ENCODE assay signal across 31 cellular contexts in the genomic region with DNA sequence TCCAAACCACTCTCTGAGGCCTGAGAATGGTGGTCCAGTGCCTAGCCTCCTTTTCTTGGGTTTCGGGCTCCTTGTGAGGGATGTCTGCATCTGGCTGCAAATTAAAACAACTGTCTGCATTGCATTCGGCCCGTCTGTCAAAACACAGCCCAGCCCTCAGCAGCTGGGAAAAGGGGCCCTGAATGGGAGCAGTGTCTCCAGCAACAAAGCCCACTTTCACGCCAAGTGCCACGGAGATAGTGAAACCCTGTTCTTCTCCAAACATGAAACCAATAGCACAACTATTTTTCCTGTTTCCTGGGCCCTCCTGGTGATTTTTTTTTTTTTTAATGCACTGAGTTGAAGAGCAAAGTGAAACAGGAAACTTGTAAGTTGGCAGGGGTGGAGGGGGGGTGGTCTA.
DNase-seq lines count a peak whose midpoint lies in the region; ATAC-seq, FAIRE-seq and TF ChIP-seq lines count a peak whose summit lies in the region.
"Had no signal": no experiment of that assay in that cellular context is flagged by ENCODE, and none has a peak within 500 bp of the region (broad histone marks: within the 10 kb centered on the region; RNA-seq: fewer than 3 reads in every experiment).

No MANE protein-coding gene starts in this region.

- DNase-seq in HepG2 (ENCODE audit: low spot score) (no peak), right lobe of liver (no peak), hippocampal formation (lab: John Stamatoyannopoulos, UW) (peak; percentile 79 to 83), occipital lobe (lab: John Stamatoyannopoulos, UW) (peak; percentile 56), MV-4-11 (lab: John Stamatoyannopoulos, UW) (no peak)
- DNase-seq: activated CD4-positive, CD25-positive, alpha-beta regulatory T cell treated with anti-CD3 and anti-CD28 coated beads, Interleukin-2, amount 50 U/mL, for 72 hours; activated CD8-positive, alpha-beta T cell treated with anti-CD3 and anti-CD28 coated beads, Interleukin-2, amount 10 ng/mL, durations not matched to agents 7 days and 5 days; activated naive CD4-positive, alpha-beta T cell; activated T-cell treated with anti-CD3 and anti-CD28 coated beads, Interleukin-2, amount 50 U/mL, for 4 hours; adrenal gland; CD8-positive, alpha-beta T cell; DMS153; heart left ventricle; naive thymus-derived CD8-positive, alpha-beta T cell; NCI-H1417; NCI-H2081 treated with DMSO at 0.1 percent for 48 hours; NCI-H446 treated with DMSO at 0.1 percent for 48 hours; pancreas; PC-9; SIG-M5; stimulated activated CD8-positive, alpha-beta memory T cell treated with anti-CD3 and anti-CD28 coated beads, Interleukin-4, amount 100 ng/mL, for 48 hours; T-helper 1 cell; upper lobe of left lung had no signal

- H3K27me3 ChIP-seq in HepG2 (ENCODE audit: control insufficient read depth in 1 of 2, insufficient read depth in 2 of 2, low read length in 2 of 2) (no peaks in the 10 kb centered on the region), right lobe of liver (no peaks in the 10 kb centered on the region)
- H3K27me3 ChIP-seq: adrenal gland, heart left ventricle, pancreas, upper lobe of left lung had no signal

- ATAC-seq in HepG2 (no peak), right lobe of liver (no peak), GM21737 (IDR thresholded peaks at IDR 0.05; ENCODE audit: unreplicated experiment) (no peak), HG03342 (IDR thresholded peaks at IDR 0.05; ENCODE audit: unreplicated experiment) (no peak)
- ATAC-seq in activated T-helper 17 cell treated with anti-CD3 and anti-CD28 coated beads, Interleukin-2, amount 50 U/mL, for 72 hours (replicated peaks): no peak
- ATAC-seq: activated CD8-positive, alpha-beta T cell treated with anti-CD3 and anti-CD28 coated beads, Interleukin-2, amount 10 ng/mL, durations not matched to agents 7 days and 5 days; activated T-cell treated with anti-CD3 and anti-CD28 coated beads, Interleukin-2, amount 50 U/mL, for 4 hours; CD8-positive, alpha-beta T cell; GM23338; heart left ventricle; left lobe of liver; naive thymus-derived CD8-positive, alpha-beta T cell; pancreas had no signal

- TF ChIP-seq CTCF in HepG2 (CRISPR knock-in tag; IDR thresholded peaks at IDR 0.05): no peak
- TF ChIP-seq CTCF in right lobe of liver (IDR thresholded peaks at IDR 0.05): no peak

- TF ChIP-seq POLR2A in HepG2 (IDR thresholded peaks at IDR 0.05; ENCODE audit: insufficient read depth in 1 of 2, low read depth in 2 of 2, low read length in 2 of 2) (no peak), right lobe of liver (IDR thresholded peaks at IDR 0.05) (no peak)

- H3K4me2 ChIP-seq in HepG2 (ENCODE audit: low read depth, low read length): no peak overlapping the region
- H3K4me2 ChIP-seq: GM23338, PC-9 had no signal

- H3K9me3 ChIP-seq in HepG2 (ENCODE audit: low read length) (no peaks in the 10 kb centered on the region), right lobe of liver (no peaks in the 10 kb centered on the region)
- H3K9me3 ChIP-seq: adrenal gland, heart left ventricle, pancreas, upper lobe of left lung had no signal

- no peak overlapping the region for H3K4me3 Mint-ChIP-seq in activated T-helper 17 cell treated with anti-CD3 and anti-CD28 coated beads, Interleukin-2, amount 50 U/mL, for 72 hours
- H3K4me3 Mint-ChIP-seq: activated CD8-positive, alpha-beta T cell treated with anti-CD3 and anti-CD28 coated beads, Interleukin-2, amount 10 ng/mL, durations not matched to agents 7 days and 5 days; activated T-cell treated with anti-CD3 and anti-CD28 coated beads, Interleukin-2, amount 50 U/mL, for 4 hours; CD8-positive, alpha-beta T cell; GM23338; naive thymus-derived CD8-positive, alpha-beta T cell had no signal

- no peak overlapping the region for H3K9ac ChIP-seq in HepG2 (ENCODE audit: insufficient read depth, low read depth, low read length)

- no peak for TF ChIP-seq RAD21 in HepG2 (CRISPR knock-in tag; IDR thresholded peaks at IDR 0.05)

- no peak overlapping the region for H3K4me3 ChIP-seq in HepG2 (replicated peaks in 1 of 3; ENCODE audit: insufficient read depth in 1 of 3, low read depth in 2 of 3, low read length in 3 of 3)
- H3K4me3 ChIP-seq in right lobe of liver: no peak overlapping the region
- H3K4me3 ChIP-seq: adrenal gland, GM23338, heart left ventricle, pancreas, PC-9, upper lobe of left lung had no signal

- H3K27ac ChIP-seq in HepG2 (ENCODE audit: extremely low read length, insufficient read depth, low read length): no peak overlapping the region
- H3K27ac ChIP-seq in right lobe of liver: no peak overlapping the region
- H3K27ac ChIP-seq: adrenal gland, heart left ventricle, pancreas, PC-9, upper lobe of left lung had no signal

- POLR2A ChIA-PET in HepG2 (lab: Yijun Ruan, JAX): no interaction called here

- TF ChIP-seq EP300 in HepG2 (IDR thresholded peaks at IDR 0.05; ENCODE audit: low read depth in 2 of 2, low read length in 2 of 2) (no peak), HepG2 (CRISPR knock-in tag; IDR thresholded peaks at IDR 0.05; ENCODE audit: borderline replicate concordance) (no peak)

- FAIRE-seq in HepG2 (lab: Jason Lieb, UNC): no peak
- FAIRE-seq: endothelial cell of umbilical vein, G401.6, GM18507, pancreas had no signal

- H4K20me1 ChIP-seq in HepG2 (ENCODE audit: insufficient read depth, low read length): no peaks in the 10 kb centered on the region

- intact Hi-C loops in HepG2 (cut with micrococcal nuclease; ENCODE audit: unreplicated experiment) (no loop called here), right lobe of liver (cut with DNase I) (no loop called here)

- peaks cover 14% of the 10 kb centered on the region for H3K27me3 Mint-ChIP-seq in activated T-helper 17 cell treated with anti-CD3 and anti-CD28 coated beads, Interleukin-2, amount 50 U/mL, for 72 hours

- no peaks in the 10 kb centered on the region for H3K36me3 Mint-ChIP-seq in activated T-helper 17 cell treated with anti-CD3 and anti-CD28 coated beads, Interleukin-2, amount 50 U/mL, for 72 hours (ENCODE audit: low read depth)
- H3K36me3 Mint-ChIP-seq: CD8-positive, alpha-beta T cell; naive thymus-derived CD8-positive, alpha-beta T cell had no signal

- in situ Hi-C loops in HepG2 (cut with HindIII; ENCODE audit: extremely low pct_ligation_motif_present, low pct_unique_long_range_greater_than_20kb): no loop called here

- BruUV-seq in HepG2 (replicated peaks; lab: Mats Ljungman, UMichigan): no TSS peak

- H3K36me3 ChIP-seq in HepG2 (replicated peaks in 1 of 2; ENCODE audit: control insufficient read depth in 1 of 2, insufficient read depth in 2 of 2, low read length in 2 of 2) (no peaks in the 10 kb centered on the region), right lobe of liver (no peaks in the 10 kb centered on the region)
- H3K36me3 ChIP-seq: adrenal gland had no signal

- no peak overlapping the region for H2AFZ ChIP-seq in HepG2 (ENCODE audit: low read length)
- H2AFZ ChIP-seq: GM23338, PC-9 had no signal

- CTCF ChIA-PET in HepG2 (lab: Yijun Ruan, JAX; ENCODE audit: low intra/inter-chr PET ratio, low total read pairs): interaction anchor here (0.7 kb wide), 1 partner anchor 96 kb away, joined by 3 read pairs; no protein-coding TSS in a partner anchor

- no peaks in the 10 kb centered on the region for H3K4me1 Mint-ChIP-seq in activated T-helper 17 cell treated with anti-CD3 and anti-CD28 coated beads, Interleukin-2, amount 50 U/mL, for 72 hours
- H3K4me1 Mint-ChIP-seq: naive thymus-derived CD8-positive, alpha-beta T cell had no signal

- H3K9me3 Mint-ChIP-seq in activated T-helper 17 cell treated with anti-CD3 and anti-CD28 coated beads, Interleukin-2, amount 50 U/mL, for 72 hours: no peaks in the 10 kb centered on the region
- H3K9me3 Mint-ChIP-seq: activated T-cell treated with anti-CD3 and anti-CD28 coated beads, Interleukin-2, amount 50 U/mL, for 4 hours; CD8-positive, alpha-beta T cell; GM23338; naive thymus-derived CD8-positive, alpha-beta T cell had no signal

- H3K27ac Mint-ChIP-seq in activated T-helper 17 cell treated with anti-CD3 and anti-CD28 coated beads, Interleukin-2, amount 50 U/mL, for 72 hours: no peak overlapping the region
- H3K27ac Mint-ChIP-seq: activated CD8-positive, alpha-beta T cell treated with anti-CD3 and anti-CD28 coated beads, Interleukin-2, amount 10 ng/mL, durations not matched to agents 7 days and 5 days; CD8-positive, alpha-beta T cell; GM23338; naive thymus-derived CD8-positive, alpha-beta T cell had no signal

- WGBS in HepG2 (ENCODE audit: low lambda C conversion rate): 46% methylated on average over 5 of the region's 5 CpGs
- WGBS in right lobe of liver (ENCODE audit: insufficient coverage, low coverage, low lambda C conversion rate, missing lambda C conversion rate): 69% methylated on average over 2 of the region's 5 CpGs

- H3K4me1 ChIP-seq in HepG2 (ENCODE audit: insufficient read depth, low read length) (peaks cover 47% of the 10 kb centered on the region), right lobe of liver (peaks cover 0 to 14% (median 5%) of the 10 kb centered on the region in 4 donors)

- H3K79me2 ChIP-seq in HepG2 (ENCODE audit: insufficient read depth, low read length): no peaks in the 10 kb centered on the region

Comparison
In these comparisons a context has a peak if more than half of its experiments do, and no peak if none do; other contexts are left out.
1. DNase-seq: peak in hippocampal formation (2 of 2) and occipital lobe (single experiment); none in HepG2 (single experiment), right lobe of liver (0 of 3) and MV-4-11 (single experiment).